In the genomic region with DNA sequence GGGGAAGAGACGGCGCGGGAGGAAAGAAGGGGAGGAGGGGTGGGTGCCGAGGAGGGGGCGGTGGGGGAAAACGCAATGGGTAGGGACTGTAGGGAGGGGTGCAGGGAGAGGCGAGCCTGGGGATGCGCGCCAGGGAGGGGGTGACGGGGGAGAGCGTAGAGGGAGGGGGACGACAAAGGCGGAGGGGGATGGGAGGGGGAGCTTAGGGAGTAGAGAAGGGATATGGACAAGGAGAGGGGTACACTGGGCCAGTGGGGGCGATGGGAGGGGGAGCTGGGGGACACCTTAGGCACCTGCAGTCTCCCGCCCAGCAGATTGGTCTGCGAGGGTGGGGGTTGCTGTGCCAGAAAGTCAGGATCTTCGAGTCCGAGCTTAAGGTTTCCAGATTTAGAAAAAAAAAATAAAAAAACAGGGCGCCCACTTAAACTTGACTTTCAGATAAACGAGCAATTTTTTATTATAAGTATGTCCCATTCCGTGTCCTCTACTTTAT, we compare ENCODE assay signal across 8 cellular contexts. TPM values are rescaled to one million over a fixed set of nuclear protein-coding genes. Genes with fewer than 3 reads are reported as not detected.
DNase-seq lines count a peak whose midpoint lies in the region; ATAC-seq and TF ChIP-seq lines count a peak whose summit lies in the region.

No MANE protein-coding gene starts in this region.

- H3K4me3 ChIP-seq in MM.1S (ENCODE audit: low read length) = peak overlapping the region; percentile 33; the same call in 1 of the 2 replicates
- peak overlapping the region in 2 of 3 experiments; percentile 25 to 65 for H3K4me3 ChIP-seq in mammary epithelial cell (replicated peaks in 1 of 3; ENCODE audit: insufficient read depth in 1 of 3, low read depth in 2 of 3, low read length in 3 of 3)
- peak overlapping the region; percentile 31 for H3K4me3 ChIP-seq in neuron (ENCODE audit: low read length)

- H3K4me2 ChIP-seq in MM.1S (ENCODE audit: low read depth, low read length) (peak overlapping the region; percentile 54), mammary epithelial cell (ENCODE audit: insufficient read depth, low read depth, low read length) (peak overlapping the region; percentile 77)

- dilution Hi-C loops in mammary epithelial cell (cut with HindIII; ENCODE audit: low sequenced_read_pairs) = no loop called here

- no peak for TF ChIP-seq CTCF in MM.1S (IDR thresholded peaks at IDR 0.05; ENCODE audit: low read length)
- TF ChIP-seq CTCF in mammary epithelial cell (conservative IDR thresholded peaks at IDR 0.05 in 1 of 2, IDR thresholded peaks at IDR 0.05 in 1 of 2; ENCODE audit: extremely low read depth in 1 of 2, insufficient read depth in 1 of 2, low read depth in 1 of 2, low read length in 2 of 2) = no peak

- H2AFZ ChIP-seq in MM.1S (ENCODE audit: low read length) (no peak overlapping the region), mammary epithelial cell (ENCODE audit: low read depth, low read length) (peak overlapping the region; percentile 78), neuron (ENCODE audit: low read depth, low read length) (no peak overlapping the region)

- H3K79me2 ChIP-seq in MM.1S (ENCODE audit: low read length) = no peaks in the 10 kb centered on the region
- H3K79me2 ChIP-seq in mammary epithelial cell (ENCODE audit: insufficient read depth, low read length) = no peaks in the 10 kb centered on the region

- no peak for ATAC-seq in HG03432 (IDR thresholded peaks at IDR 0.05; ENCODE audit: unreplicated experiment)

- CTCF ChIA-PET in mammary epithelial cell (lab: Charles Lee; ENCODE audit: low non-redundant PET) = no interaction called here

- peaks cover 49% of the 10 kb centered on the region for H3K27me3 ChIP-seq in MM.1S (replicated peaks; ENCODE audit: insufficient read depth, low read length)
- H3K27me3 ChIP-seq in mammary epithelial cell (ENCODE audit: insufficient read depth, low read length) = peaks cover 36% of the 10 kb centered on the region
- H3K27me3 ChIP-seq in neuron (ENCODE audit: insufficient read depth, low read length) = no peaks in the 10 kb centered on the region

- H4K20me1 ChIP-seq in MM.1S (ENCODE audit: insufficient read depth, low read length) (no peaks in the 10 kb centered on the region), mammary epithelial cell (ENCODE audit: insufficient read depth, low read length) (no peaks in the 10 kb centered on the region)

- no peak overlapping the region for H3K27ac ChIP-seq in MM.1S (ENCODE audit: low read length)
- H3K27ac ChIP-seq in mammary epithelial cell (ENCODE audit: insufficient read depth, low read depth, low read length) = no peak overlapping the region

- H3F3A ChIP-seq in MM.1S (ENCODE audit: insufficient read depth, low read length) = peaks cover 13% of the 10 kb centered on the region

- no peaks in the 10 kb centered on the region for H3K9me3 ChIP-seq in MM.1S (replicated peaks; ENCODE audit: insufficient read depth, low read length)
- no peaks in the 10 kb centered on the region for H3K9me3 ChIP-seq in mammary epithelial cell (replicated peaks; ENCODE audit: insufficient read depth, low read length)
- H3K9me3 ChIP-seq in neuron (ENCODE audit: low read length) = no peaks in the 10 kb centered on the region

- in situ Hi-C loops in mammary epithelial cell (cut with MboI; ENCODE audit: low sequenced_read_pairs in 2 of 2) = loop anchor here in 1 of 2 donors (25.0 kb wide), 1 partner anchor 114 kb away; no protein-coding TSS in a partner anchor

- intact Hi-C loops in mammary epithelial cell (cut with micrococcal nuclease) = no loop called here

- H3K9ac ChIP-seq in MM.1S (ENCODE audit: low read length) (no peak overlapping the region), mammary epithelial cell (ENCODE audit: insufficient read depth, low read length) (no peak overlapping the region)

- 4% methylated on average over 4 of the region's 21 CpGs for WGBS in mammary epithelial cell (ENCODE audit: low coverage, missing lambda C conversion rate)

- H3K4me1 ChIP-seq in MM.1S (ENCODE audit: low read length) = peaks cover 15% of the 10 kb centered on the region
- H3K4me1 ChIP-seq in mammary epithelial cell (ENCODE audit: insufficient read depth, low read length) = peaks cover 23% of the 10 kb centered on the region
- H3K4me1 ChIP-seq in neuron (ENCODE audit: insufficient read depth, low read length) = peaks cover 52% of the 10 kb centered on the region

- H3K36me3 ChIP-seq in MM.1S (replicated peaks; ENCODE audit: insufficient read depth, low read length) (no peaks in the 10 kb centered on the region), mammary epithelial cell (ENCODE audit: insufficient read depth, low read length) (no peaks in the 10 kb centered on the region), neuron (ENCODE audit: insufficient read depth, low read length) (peaks cover 5% of the 10 kb centered on the region)

- BruUV-seq in mammary epithelial cell (replicated peaks; lab: Mats Ljungman, UMichigan) = no TSS peak

- DNase-seq in COR-L47 (lab: John Stamatoyannopoulos, UW) = peak; percentile 85
- no peak for DNase-seq in MM.1S
- no peak for DNase-seq in mammary epithelial cell
- no peak for DNase-seq in Ammon's horn (ENCODE audit: low spot score)
- no peak for DNase-seq in NCI-H345 (lab: John Stamatoyannopoulos, UW)
- DNase-seq in GM03348 (ENCODE audit: low spot score) = no peak

- H3K9me2 ChIP-seq in MM.1S (replicated peaks; ENCODE audit: insufficient read depth, low read length) = no peaks in the 10 kb centered on the region

RNA-seq across cellular contexts. Expression of gene CCDC124, which starts 15.7 kb away (rescaled TPM):
- 100 to 1,000 TPM in 1 of 2 donors, 10 to 100 TPM in 1; 20.3 to 100 TPM for total RNA-seq in mammary epithelial cell
- 85.3 TPM for polyA plus RNA-seq in mammary epithelial cell
- 6.0 TPM for polyA minus RNA-seq in mammary epithelial cell

RNA-seq across cellular contexts. Expression of gene KCNN1, which starts 18.4 kb away (rescaled TPM):
- total RNA-seq in mammary epithelial cell = under 1 TPM in 1 of 2 donors, not detected in 1; 0.24 TPM
- 0.05 TPM for polyA plus RNA-seq in mammary epithelial cell
- not detected for polyA minus RNA-seq in mammary epithelial cell

RNA-seq across cellular contexts. Expression of gene ARRDC2, which starts 59.5 kb away (rescaled TPM):
- total RNA-seq in mammary epithelial cell = 1 to 10 TPM; 4.2 to 6.9 TPM
- 3.4 TPM for polyA plus RNA-seq in mammary epithelial cell
- not detected for polyA minus RNA-seq in mammary epithelial cell
